Comparison of ENCODE assay signal across 9 cellular contexts in genomic region chrX:150361070-150361776, GRCh38. TPM values are rescaled to one million over a fixed set of nuclear protein-coding genes. Genes with fewer than 3 reads are reported as not detected.
DNase-seq lines count a peak whose midpoint lies in the region; ATAC-seq and TF ChIP-seq lines count a peak whose summit lies in the region.
"Had no signal": no experiment of that assay in that cellular context is flagged by ENCODE, and none has a peak within 500 bp of the region (broad histone marks: within the 10 kb centered on the region; RNA-seq: fewer than 3 reads in every experiment).

No MANE protein-coding gene starts in this region.

- H3K36me3 Mint-ChIP-seq in T-cell, result no peaks in the 10 kb centered on the region

- peaks cover 14 to 22% of the 10 kb centered on the region in 2 donors for H3K27me3 Mint-ChIP-seq in T-cell

- POLR2A ChIA-PET in T-cell (lab: Charles Lee), result no interaction called here

- H3K9ac ChIP-seq in neural cell (ENCODE audit: low read length), result no peak overlapping the region

- no peak overlapping the region for H3K27ac ChIP-seq in ectodermal cell (ENCODE audit: insufficient read depth, low read depth, low read length, poor library complexity, severe bottlenecking)
- no peak overlapping the region for H3K27ac ChIP-seq in neural cell (ENCODE audit: low read length)

- TF ChIP-seq CTCF in neural cell (IDR thresholded peaks at IDR 0.05; ENCODE audit: poor library complexity, severe bottlenecking), result peak; percentile 15

- peak overlapping the region; percentile 76 to 82 (median 81) for H3K4me3 Mint-ChIP-seq in T-cell

- DNase-seq in DMS53 treated with DMSO at 0.1 percent for 48 hours (lab: John Stamatoyannopoulos, UW; ENCODE audit: unreplicated experiment), result peak; percentile 26
- peak in 6 of 34 experiments; percentile 5 to 26 (median 12) for DNase-seq in T-cell
- DNase-seq in HT-29 (ENCODE audit: low spot score), result no peak
- DNase-seq in pons (ENCODE audit: low spot score), result no peak

- peaks cover 55% of the 10 kb centered on the region for H3K27me3 ChIP-seq in ectodermal cell (ENCODE audit: control insufficient read depth, insufficient read depth, low read length, poor library complexity, severe bottlenecking)
- peaks cover 36% of the 10 kb centered on the region for H3K27me3 ChIP-seq in neural cell (ENCODE audit: insufficient read depth, low read depth, low read length)

- TF ChIP-seq EP300 in neural cell (conservative IDR thresholded peaks at IDR 0.05; ENCODE audit: poor library complexity, severe bottlenecking), result no peak

- 2 to 4% methylated on average over 43 of the region's 43 CpGs for WGBS in ectodermal cell, 2 experiments

- peaks cover 12 to 29% (median 21%) of the 10 kb centered on the region in 3 donors for H3K4me1 Mint-ChIP-seq in T-cell

- H3K9me2 ChIP-seq in neural cell (ENCODE audit: insufficient read depth, low read length), result no peaks in the 10 kb centered on the region

- H4K20me1 ChIP-seq in neural cell (ENCODE audit: insufficient read depth), result no peaks in the 10 kb centered on the region

- no peak overlapping the region for H3K27ac Mint-ChIP-seq in T-cell

- H3K4me1 ChIP-seq in ectodermal cell (ENCODE audit: control insufficient read depth, insufficient read depth, low read length), result no peaks in the 10 kb centered on the region

- no peaks in the 10 kb centered on the region for H3K9me3 ChIP-seq in ectodermal cell (ENCODE audit: control insufficient read depth, low read length)
- H3K9me3 ChIP-seq in neural cell (ENCODE audit: low read length), result no peaks in the 10 kb centered on the region

- H2AFZ ChIP-seq in neural cell (ENCODE audit: low read depth, low read length), result no peak overlapping the region

- no peaks in the 10 kb centered on the region for H3K36me3 ChIP-seq in ectodermal cell (ENCODE audit: control insufficient read depth, insufficient read depth, low read length)
- H3K36me3 ChIP-seq in neural cell (ENCODE audit: insufficient read depth, low read length), result no peaks in the 10 kb centered on the region

- CTCF ChIA-PET in T-cell (lab: Charles Lee), result no interaction called here

- H3K9me3 Mint-ChIP-seq in T-cell, result no peaks in the 10 kb centered on the region

- H3K79me2 ChIP-seq in neural cell (replicated peaks; ENCODE audit: insufficient read depth, low read length), result no peaks in the 10 kb centered on the region

- TF ChIP-seq RAD21 in neural cell (conservative IDR thresholded peaks at IDR 0.05), result no peak

- H3K4me3 ChIP-seq in ectodermal cell (ENCODE audit: insufficient read depth, low read depth, low read length), result peak overlapping the region; percentile 20
- H3K4me3 ChIP-seq in neural cell (ENCODE audit: low read length), result peak overlapping the region; percentile 74

- no peak overlapping the region for H3K4me2 ChIP-seq in neural cell (ENCODE audit: low read length)

- no peaks in the 10 kb centered on the region for H3F3A ChIP-seq in neural cell (ENCODE audit: insufficient read depth, low read length, poor library complexity, severe bottlenecking)

- peak in 1 of 4 experiments; percentile 21 for ATAC-seq in T-cell (replicated peaks in 1 of 4)
- ATAC-seq in GM18867 (IDR thresholded peaks at IDR 0.05; ENCODE audit: unreplicated experiment), result no peak
- ATAC-seq in GM21526 (IDR thresholded peaks at IDR 0.05; ENCODE audit: low FRiP score, unreplicated experiment), result no peak
- ATAC-seq: HCT116 had no signal

TF ChIP-seq in neural cell, 6 proteins besides CTCF, POLR2A, EP300 and RAD21:
- no peak for TF ChIP-seq POLR2AphosphoS5 (IDR thresholded peaks at IDR 0.05)
- TF ChIP-seq REST (IDR thresholded peaks at IDR 0.05; ENCODE audit: borderline replicate concordance), result no peak
- TF ChIP-seq SMC3 (conservative IDR thresholded peaks at IDR 0.05; ENCODE audit: poor library complexity), result no peak
- no peak for TF ChIP-seq MXI1 (conservative IDR thresholded peaks at IDR 0.05; ENCODE audit: poor library complexity, severe bottlenecking)
- no peak for TF ChIP-seq TAF1 (IDR thresholded peaks at IDR 0.05; ENCODE audit: low read depth)

RNA-seq across cellular contexts. Expression of gene MAMLD1, which starts 1.9 kb away (rescaled TPM):
- total RNA-seq in T-cell, result 1 to 10 TPM in 4 of 5 donors, under 1 TPM in 1; 0.92 to 2.1 (median 1.6) TPM
- polyA plus RNA-seq in ectodermal cell (2013, experiment 1 of 4), result 1.3 TPM
- polyA plus RNA-seq in ectodermal cell (2013, experiment 2 of 4), result 1.2 TPM
- 1.2 TPM for polyA plus RNA-seq in ectodermal cell (2013, experiment 3 of 4)
- 1.6 TPM for polyA plus RNA-seq in ectodermal cell (2013, experiment 4 of 4)
- polyA plus RNA-seq in neural cell, result 1.4 and 2.0 TPM in 2 replicates
- polyA minus RNA-seq in neural cell, result 0.73 and 0.93 TPM in 2 replicates
- 0.08 and 0.15 TPM in 2 replicates for total RNA-seq in HT-29 (2014; rRNA removed; shearing (Covaris generic))
